9 cellular contexts compared by ENCODE assay signal in genomic region chr9:35510745-35511428, GRCh38. TPM values are rescaled to one million over a fixed set of nuclear protein-coding genes. Genes with fewer than 3 reads are reported as not detected.
A peak's percentile ranks its signal among the peaks of the same experiment; 100 is the strongest.
DNase-seq lines count a peak whose midpoint lies in the region; ATAC-seq and TF ChIP-seq lines count a peak whose summit lies in the region.
"Had no signal": no experiment of that assay in that cellular context is flagged by ENCODE, and none has a peak within 500 bp of the region (broad histone marks: within the 10 kb centered on the region; RNA-seq: fewer than 3 reads in every experiment).

No MANE protein-coding gene starts in this region.

- H3K27me3 Mint-ChIP-seq in WTC11 (ENCODE audit: low read depth), result no peaks in the 10 kb centered on the region

- DNase-seq in HS-27A (ENCODE audit: low read depth), result peak; percentile 97
- peak; percentile 97 to 99 for DNase-seq in cardiac fibroblast (ENCODE audit: low read depth in 2 of 2)
- DNase-seq in WTC11 (ENCODE audit: low spot score), result no peak
- DNase-seq in COR-L47 (lab: John Stamatoyannopoulos, UW), result no peak
- no peak for DNase-seq in globus pallidus (ENCODE audit: low spot score)
- DNase-seq in stimulated activated CD4-positive, alpha-beta T cell treated with anti-CD3 and anti-CD28 coated beads, Interleukin-4, amount 100 ng/mL, for 1 hour, result no peak

- H3K4me3 Mint-ChIP-seq in WTC11, result no peak overlapping the region

- peak overlapping the region in 1 of 2 donors; percentile 16 for H3K4me3 ChIP-seq in cardiac fibroblast (replicated peaks in 1 of 2; ENCODE audit: low read depth in 2 of 2, low read length in 2 of 2)
- H3K4me3 ChIP-seq in subcutaneous abdominal adipose tissue (ENCODE audit: low read depth in 1 of 5, low read length in 5 of 5), result peak overlapping the region in 2 of 5 donors; percentile 23 to 40

- H3K27me3 ChIP-seq in layer of hippocampus (ENCODE audit: control insufficient read depth, insufficient read depth, low read length) (no peaks in the 10 kb centered on the region), subcutaneous abdominal adipose tissue (ENCODE audit: control insufficient read depth in 5 of 5, insufficient read depth in 4 of 5, low read length in 5 of 5) (no peaks in the 10 kb centered on the region)

- H3K36me3 Mint-ChIP-seq in WTC11, result no peaks in the 10 kb centered on the region

- CTCF ChIA-PET in WTC11 (lab: Charles Lee), result interaction anchor here (0.6 to 1.1 kb wide), 2 partner anchors 11 to 106 kb away, joined by 4 read pairs; no protein-coding TSS in a partner anchor

- H3K4me1 ChIP-seq in subcutaneous abdominal adipose tissue (ENCODE audit: control insufficient read depth in 5 of 5, insufficient read depth in 5 of 5, low read length in 5 of 5), result peaks cover 0 to 30% (median 18%) of the 10 kb centered on the region in 5 donors

- peak; percentile 52 for TF ChIP-seq CTCF in cardiac fibroblast (IDR thresholded peaks at IDR 0.05; ENCODE audit: low read depth, low read length)
- TF ChIP-seq CTCF in WTC11 (IDR thresholded peaks at IDR 0.05), result no peak

- no peak for ATAC-seq in WTC11

- peak overlapping the region in 3 of 5 donors; percentile 39 to 55 (median 54) for H3K9ac ChIP-seq in subcutaneous abdominal adipose tissue (ENCODE audit: low read length in 5 of 5)

- POLR2A ChIA-PET in WTC11 (lab: Charles Lee), result no interaction called here

- peaks cover 3% of the 10 kb centered on the region; the same call in 1 of the 2 replicates for H3K4me1 Mint-ChIP-seq in WTC11

- peaks cover 0 to 5% (median 0%) of the 10 kb centered on the region in 5 donors for H3K36me3 ChIP-seq in subcutaneous abdominal adipose tissue (ENCODE audit: control insufficient read depth in 5 of 5, insufficient read depth in 5 of 5, low read length in 5 of 5)

- H3K27ac ChIP-seq in layer of hippocampus (ENCODE audit: low read depth, low read length) (peak overlapping the region; percentile 62), subcutaneous abdominal adipose tissue (ENCODE audit: low read depth, low read length) (peak overlapping the region; percentile 90)

- no peaks in the 10 kb centered on the region for H3K9me3 ChIP-seq in subcutaneous abdominal adipose tissue (ENCODE audit: control insufficient read depth in 5 of 5, low read length in 5 of 5)

- no peak overlapping the region for H3K27ac Mint-ChIP-seq in WTC11
- H3K27ac Mint-ChIP-seq: activated T-helper 2 cell treated with anti-CD3 and anti-CD28 coated beads, Interferon-gamma antibody, Interleukin-2, Interleukin-4, amounts not matched to agents 10 μg/mL and 5 μg/mL and 100 μg/mL, durations not matched to agents 14 hours and 24 hours and 36 hours had no signal

- no peaks in the 10 kb centered on the region for H3K9me3 Mint-ChIP-seq in WTC11
- H3K9me3 Mint-ChIP-seq: activated T-helper 2 cell treated with anti-CD3 and anti-CD28 coated beads, Interferon-gamma antibody, Interleukin-2, Interleukin-4, amounts not matched to agents 10 μg/mL and 5 μg/mL and 100 μg/mL, durations not matched to agents 14 hours and 24 hours and 36 hours had no signal

TF ChIP-seq in WTC11, 78 proteins besides CTCF, POLR2A, EP300 and RAD21:
- no peak for TF ChIP-seq NFATC4 (CRISPR knock-in tag; IDR thresholded peaks at IDR 0.05)
- no peak for TF ChIP-seq NFE2L1 (CRISPR knock-in tag; IDR thresholded peaks at IDR 0.05)

RNA-seq across cellular contexts. Expression of gene RUSC2, which starts 21.0 kb away (rescaled TPM):
- 7.3 to 9.4 TPM (median 8.7 TPM) in 3 replicates for total RNA-seq in WTC11 (2021)

Comparison
In these comparisons a context has a peak if more than half of its experiments do, and no peak if none do; other contexts are left out.
1. DNase-seq: peak in HS-27A (single experiment) and cardiac fibroblast (2 of 2); none in WTC11 (single experiment), COR-L47 (single experiment), globus pallidus (single experiment) and stimulated activated CD4-positive, alpha-beta T cell treated with anti-CD3 and anti-CD28 coated beads, Interleukin-4, amount 100 ng/mL, for 1 hour (single experiment).